8 cellular contexts compared by ENCODE assay signal in the genomic region with DNA sequence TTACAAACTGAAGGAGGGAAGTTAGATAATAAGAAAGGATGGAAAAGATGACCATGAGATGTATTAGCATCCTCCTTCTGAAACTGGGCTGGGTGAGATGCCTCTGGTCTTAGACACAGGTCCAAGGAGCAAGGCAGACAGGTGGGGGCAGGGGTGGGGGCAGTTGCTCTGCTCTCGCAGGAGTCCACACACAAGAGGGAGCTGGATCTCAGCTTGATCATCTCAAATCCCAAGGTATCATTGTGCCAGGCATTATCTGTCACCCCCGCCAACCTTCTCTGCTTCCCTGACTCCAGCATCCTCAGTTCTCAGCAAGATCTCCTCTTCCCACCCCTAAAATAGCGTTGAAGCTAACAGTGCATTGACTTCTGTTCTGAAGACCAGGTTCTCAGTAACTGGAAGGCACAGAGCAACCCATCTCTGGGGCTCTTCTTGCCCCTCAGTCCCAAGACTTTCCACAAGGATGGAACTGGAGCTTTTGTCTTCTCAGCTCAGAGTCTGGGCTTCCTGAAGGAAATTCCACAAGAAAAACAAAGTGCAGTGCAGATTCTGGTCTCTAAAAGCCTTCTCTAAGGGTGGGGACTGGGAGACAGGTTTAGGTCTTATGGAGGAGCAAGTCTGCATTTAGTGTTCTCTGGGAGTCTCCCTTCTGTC. TPM values are rescaled to one million over a fixed set of nuclear protein-coding genes. Genes with fewer than 3 reads are reported as not detected.
A peak's percentile ranks its signal among the peaks of the same experiment; 100 is the strongest.
DNase-seq lines count a peak whose midpoint lies in the region; ATAC-seq, FAIRE-seq and TF ChIP-seq lines count a peak whose summit lies in the region.

No MANE protein-coding gene starts in this region.

- H3K27me3 Mint-ChIP-seq in Calu3 (ENCODE audit: unreplicated experiment), result no peaks in the 10 kb centered on the region

- intact Hi-C loops in Calu3 (cut with micrococcal nuclease; ENCODE audit: unreplicated experiment) (no loop called here), Panc1 (cut with micrococcal nuclease; ENCODE audit: unreplicated experiment) (no loop called here), endothelial cell of umbilical vein (cut with micrococcal nuclease) (loop anchor here (2.0 to 5.0 kb wide), 2 partner anchors 51 to 87 kb away; no protein-coding TSS in a partner anchor)

- H3K9me3 ChIP-seq in Panc1 (ENCODE audit: control insufficient read depth, insufficient read depth, low read depth, low read length), result no peaks in the 10 kb centered on the region
- no peaks in the 10 kb centered on the region for H3K9me3 ChIP-seq in endothelial cell of umbilical vein (replicated peaks; ENCODE audit: control insufficient read depth, insufficient read depth, low read length)
- H3K9me3 ChIP-seq in parathyroid adenoma (ENCODE audit: control insufficient read depth, low read length), result no peaks in the 10 kb centered on the region

- CTCF ChIA-PET in Calu3 (lab: Charles Lee), result interaction anchor here (0.7 kb wide), 1 partner anchor 17 kb away, joined by 3 read pairs; no protein-coding TSS in a partner anchor
- CTCF ChIA-PET in Panc1 (lab: Charles Lee), result no interaction called here
- CTCF ChIA-PET in endothelial cell of umbilical vein (lab: Charles Lee), result interaction anchor here (0.9 to 5.3 kb wide), 10 partner anchors 12 to 169 kb away, joined by 3 to 46 read pairs (median 7); partner anchors contain the start of gene TLCD1

- H3K9me3 Mint-ChIP-seq in Calu3 (ENCODE audit: low read depth, unreplicated experiment), result no peaks in the 10 kb centered on the region

- H3K27me3 ChIP-seq in Panc1 (ENCODE audit: control insufficient read depth, insufficient read depth, low read length) (no peaks in the 10 kb centered on the region), endothelial cell of umbilical vein (ENCODE audit: control insufficient read depth in 2 of 2, insufficient read depth in 2 of 2, low read length in 2 of 2) (no peaks in the 10 kb centered on the region), parathyroid adenoma (ENCODE audit: control insufficient read depth, insufficient read depth, low read length) (no peaks in the 10 kb centered on the region)

- H4K20me1 ChIP-seq in endothelial cell of umbilical vein (replicated peaks; ENCODE audit: control insufficient read depth, extremely low read depth, insufficient read depth, low read length), result no peaks in the 10 kb centered on the region

- POLR2A ChIA-PET in Panc1 (lab: Charles Lee), result no interaction called here
- POLR2A ChIA-PET in endothelial cell of umbilical vein (lab: Charles Lee), result interaction anchor here (0.7 kb wide), 1 partner anchor 167 kb away, joined by 3 read pairs; the partner anchor contains the start of gene NEK8

- H3K4me1 ChIP-seq in Panc1 (ENCODE audit: control insufficient read depth, insufficient read depth, low read length), result peaks cover 15% of the 10 kb centered on the region
- H3K4me1 ChIP-seq in endothelial cell of umbilical vein (ENCODE audit: control insufficient read depth, extremely low read depth, insufficient read depth, low read length), result peaks cover 48% of the 10 kb centered on the region
- H3K4me1 ChIP-seq in parathyroid adenoma, result peaks cover 2% of the 10 kb centered on the region

- ATAC-seq in Panc1 (no peak), HG03460 (IDR thresholded peaks at IDR 0.05; ENCODE audit: unreplicated experiment) (no peak)

- no peak for DNase-seq in Calu3
- DNase-seq in Panc1 (ENCODE audit: low read depth, low spot score), result no peak
- peak; percentile 28 for DNase-seq in endothelial cell of umbilical vein (ENCODE audit: low read depth, low spot score)
- no peak for DNase-seq in cerebellar nuclear complex (lab: John Stamatoyannopoulos, UW)
- no peak for DNase-seq in NCI-H2029 (lab: John Stamatoyannopoulos, UW)
- DNase-seq in HuH-7 (ENCODE audit: low spot score), result no peak

- H3K4me2 ChIP-seq in endothelial cell of umbilical vein (ENCODE audit: insufficient read depth, low read length) (peak overlapping the region; percentile 91), parathyroid adenoma (ENCODE audit: low read length) (peak overlapping the region; percentile 96)

- dilution Hi-C loops in endothelial cell of umbilical vein (cut with MboI; ENCODE audit: extremely low pct_ligation_motif_present, low sequenced_read_pairs), result no loop called here

- in situ Hi-C loops in Panc1 (cut with HindIII; ENCODE audit: low pct_unique_long_range_greater_than_20kb, low sequenced_read_pairs), result no loop called here

- peaks cover 36% of the 10 kb centered on the region for H3K36me3 Mint-ChIP-seq in Calu3 (ENCODE audit: insufficient read depth, unreplicated experiment)

- BruUV-seq in Calu3 (replicated peaks; lab: Mats Ljungman, UMichigan) (no TSS peak), Panc1 (replicated peaks; lab: Mats Ljungman, UMichigan) (no TSS peak), endothelial cell of umbilical vein (replicated peaks; lab: Mats Ljungman, UMichigan) (no TSS peak)

- H2AFZ ChIP-seq in endothelial cell of umbilical vein (ENCODE audit: low read depth, low read length) (no peak overlapping the region), parathyroid adenoma (no peak overlapping the region)

- no peaks in the 10 kb centered on the region for H3K9me1 ChIP-seq in endothelial cell of umbilical vein (replicated peaks; ENCODE audit: control insufficient read depth, extremely low read depth, insufficient read depth, low read length)

- H3K4me1 Mint-ChIP-seq in Calu3 (ENCODE audit: low read depth, unreplicated experiment), result peaks cover 25% of the 10 kb centered on the region

- H3K27ac Mint-ChIP-seq in Calu3 (ENCODE audit: unreplicated experiment), result peak overlapping the region; percentile 34

- H3K4me3 Mint-ChIP-seq in Calu3 (ENCODE audit: low read depth, unreplicated experiment), result peak overlapping the region; percentile 93

- TF ChIP-seq CTCF in Calu3 (IDR thresholded peaks at IDR 0.05; ENCODE audit: unreplicated experiment) (no peak), Panc1 (IDR thresholded peaks at IDR 0.05) (no peak), endothelial cell of umbilical vein (IDR thresholded peaks at IDR 0.05; ENCODE audit: extremely low read depth in 1 of 2, insufficient read depth in 1 of 2, low read depth in 1 of 2, low read length in 2 of 2) (no peak), parathyroid adenoma (IDR thresholded peaks at IDR 0.05) (no peak)

- H3K79me2 ChIP-seq in endothelial cell of umbilical vein (ENCODE audit: control insufficient read depth, insufficient read depth, low read length), result peaks cover 25% of the 10 kb centered on the region
- H3K79me2 ChIP-seq in parathyroid adenoma, result peaks cover 5% of the 10 kb centered on the region

- peak overlapping the region; percentile 77 to 89 for H3K4me3 ChIP-seq in Panc1 (ENCODE audit: low read depth in 2 of 2, low read length in 2 of 2)
- H3K4me3 ChIP-seq in endothelial cell of umbilical vein (replicated peaks in 1 of 3; ENCODE audit: insufficient read depth in 1 of 3, low read depth in 1 of 3, low read length in 3 of 3), result peak overlapping the region; percentile 63 to 85 (median 66)
- peak overlapping the region; percentile 69 for H3K4me3 ChIP-seq in parathyroid adenoma (ENCODE audit: low read depth, low read length)

- no peak for TF ChIP-seq POLR2A in endothelial cell of umbilical vein (IDR thresholded peaks at IDR 0.05; ENCODE audit: low read depth, low read length)

- H3K9ac ChIP-seq in endothelial cell of umbilical vein (replicated peaks; ENCODE audit: extremely low read depth, insufficient read depth, low read length), result no peak overlapping the region
- H3K9ac ChIP-seq in parathyroid adenoma, result no peak overlapping the region

- H3K36me3 ChIP-seq in Panc1 (ENCODE audit: control insufficient read depth, insufficient read depth, low read length) (no peaks in the 10 kb centered on the region; the same call in 1 of the 2 replicates), endothelial cell of umbilical vein (ENCODE audit: control insufficient read depth in 2 of 2, extremely low read depth in 1 of 2, insufficient read depth in 2 of 2, low read length in 2 of 2) (no peaks in the 10 kb centered on the region), parathyroid adenoma (ENCODE audit: control insufficient read depth, insufficient read depth, low read length) (no peaks in the 10 kb centered on the region)

- H3K27ac ChIP-seq in Panc1 (ENCODE audit: low read length), result peak overlapping the region; percentile 80
- no peak overlapping the region for H3K27ac ChIP-seq in endothelial cell of umbilical vein (ENCODE audit: insufficient read depth, low read depth, low read length)
- peak overlapping the region; percentile 91 for H3K27ac ChIP-seq in parathyroid adenoma

- FAIRE-seq in endothelial cell of umbilical vein (lab: Jason Lieb, UNC), result peak; percentile 82

RNA-seq across cellular contexts. Expression of gene FLOT2, which starts 1.6 kb away (rescaled TPM):
- total RNA-seq in Calu3 (2022) (152 and 155 TPM in 2 replicates), Panc1 (2021; ENCODE audit: unreplicated experiment) (110 TPM), endothelial cell of umbilical vein (131 and 169 TPM in 2 replicates)
- 195 TPM for polyA plus RNA-seq in Panc1 (2012; ENCODE audit: insufficient read length)
- 180 and 184 TPM in 2 replicates for polyA plus RNA-seq in endothelial cell of umbilical vein
- 105 TPM in 2 replicates for polyA plus RNA-seq in endothelial cell of umbilical vein (2011; cell fraction: cytosol; rRNA removed)
- 77.0 and 84.7 TPM in 2 replicates for polyA plus RNA-seq in endothelial cell of umbilical vein (2011; cell fraction: nucleus; rRNA removed)
- 76.8 and 86.5 TPM in 2 replicates for polyA plus RNA-seq in endothelial cell of umbilical vein (2012)
- polyA minus RNA-seq in endothelial cell of umbilical vein, result 187 and 214 TPM in 2 replicates
- polyA minus RNA-seq in endothelial cell of umbilical vein (2011; cell fraction: cytosol; rRNA and poly(A)+ RNA removed), result 70.7 TPM
- 24.4 and 26.2 TPM in 2 replicates for polyA minus RNA-seq in endothelial cell of umbilical vein (2011; cell fraction: nucleus; rRNA and poly(A)+ RNA removed)

RNA-seq across cellular contexts. Expression of gene DHRS13, which starts 7.0 kb away (rescaled TPM):
- total RNA-seq in Calu3 (2022) (19.2 and 23.2 TPM in 2 replicates), Panc1 (2021; ENCODE audit: unreplicated experiment) (5.2 TPM), endothelial cell of umbilical vein (5.6 and 7.2 TPM in 2 replicates)
- 6.3 TPM for polyA plus RNA-seq in Panc1 (2012; ENCODE audit: insufficient read length)
- polyA plus RNA-seq in endothelial cell of umbilical vein, result 8.2 and 9.3 TPM in 2 replicates
- 7.1 and 7.3 TPM in 2 replicates for polyA plus RNA-seq in endothelial cell of umbilical vein (2011; cell fraction: cytosol; rRNA removed)
- 5.3 and 6.0 TPM in 2 replicates for polyA plus RNA-seq in endothelial cell of umbilical vein (2011; cell fraction: nucleus; rRNA removed)
- polyA plus RNA-seq in endothelial cell of umbilical vein (2012), result 1.5 and 1.8 TPM in 2 replicates
- 2.4 and 3.6 TPM in 2 replicates for polyA minus RNA-seq in endothelial cell of umbilical vein
- 10.3 TPM for polyA minus RNA-seq in endothelial cell of umbilical vein (2011; cell fraction: cytosol; rRNA and poly(A)+ RNA removed)
- polyA minus RNA-seq in endothelial cell of umbilical vein (2011; cell fraction: nucleus; rRNA and poly(A)+ RNA removed), result 2.5 TPM in 2 replicates

RNA-seq across cellular contexts. Expression of gene ERAL1, which starts 41.1 kb away (rescaled TPM):
- total RNA-seq in Calu3 (2022), result 47.2 and 48.4 TPM in 2 replicates
- 74.2 TPM for total RNA-seq in Panc1 (2021; ENCODE audit: unreplicated experiment)
- 62.9 TPM for polyA plus RNA-seq in Panc1 (2012; ENCODE audit: insufficient read length)
- 50.3 and 58.0 TPM in 2 replicates for total RNA-seq in endothelial cell of umbilical vein
- 86.6 and 102 TPM in 2 replicates for polyA plus RNA-seq in endothelial cell of umbilical vein
- polyA plus RNA-seq in endothelial cell of umbilical vein (2011; cell fraction: cytosol; rRNA removed), result 88.4 and 97.2 TPM in 2 replicates
- 99.2 and 99.9 TPM in 2 replicates for polyA plus RNA-seq in endothelial cell of umbilical vein (2011; cell fraction: nucleus; rRNA removed)
- polyA plus RNA-seq in endothelial cell of umbilical vein (2012), result 65.5 and 79.5 TPM in 2 replicates
- polyA minus RNA-seq in endothelial cell of umbilical vein, result 82.8 and 101 TPM in 2 replicates
- polyA minus RNA-seq in endothelial cell of umbilical vein (2011; cell fraction: cytosol; rRNA and poly(A)+ RNA removed), result 69.5 TPM
- 31.0 and 38.9 TPM in 2 replicates for polyA minus RNA-seq in endothelial cell of umbilical vein (2011; cell fraction: nucleus; rRNA and poly(A)+ RNA removed)

RNA-seq across cellular contexts. Expression of gene FAM222B, which starts 53.3 kb away (rescaled TPM):
- total RNA-seq in Calu3 (2022) (37.7 and 42.1 TPM in 2 replicates), Panc1 (2021; ENCODE audit: unreplicated experiment) (38.5 TPM), endothelial cell of umbilical vein (30.6 and 33.7 TPM in 2 replicates)
- polyA plus RNA-seq in Panc1 (2012; ENCODE audit: insufficient read length), result 30.9 TPM
- polyA plus RNA-seq in endothelial cell of umbilical vein, result 20.6 and 21.1 TPM in 2 replicates
- 18.3 and 19.6 TPM in 2 replicates for polyA plus RNA-seq in endothelial cell of umbilical vein (2011; cell fraction: cytosol; rRNA removed)
- polyA plus RNA-seq in endothelial cell of umbilical vein (2011; cell fraction: nucleus; rRNA removed), result 23.3 and 23.6 TPM in 2 replicates
- polyA plus RNA-seq in endothelial cell of umbilical vein (2012), result 22.9 and 24.4 TPM in 2 replicates
- polyA minus RNA-seq in endothelial cell of umbilical vein, result 41.2 and 46.6 TPM in 2 replicates
- 8.4 TPM for polyA minus RNA-seq in endothelial cell of umbilical vein (2011; cell fraction: cytosol; rRNA and poly(A)+ RNA removed)
- 40.4 and 42.2 TPM in 2 replicates for polyA minus RNA-seq in endothelial cell of umbilical vein (2011; cell fraction: nucleus; rRNA and poly(A)+ RNA removed)

RNA-seq across cellular contexts. Expression of gene PHF12, which starts 55.4 kb away (rescaled TPM):
- total RNA-seq in Calu3 (2022) (54.0 and 57.6 TPM in 2 replicates), Panc1 (2021; ENCODE audit: unreplicated experiment) (79.1 TPM), endothelial cell of umbilical vein (36.4 and 44.2 TPM in 2 replicates)
- 104 TPM for polyA plus RNA-seq in Panc1 (2012; ENCODE audit: insufficient read length)
- polyA plus RNA-seq in endothelial cell of umbilical vein, result 24.3 and 26.6 TPM in 2 replicates
- polyA plus RNA-seq in endothelial cell of umbilical vein (2011; cell fraction: cytosol; rRNA removed), result 19.5 and 23.3 TPM in 2 replicates
- 50.6 and 57.4 TPM in 2 replicates for polyA plus RNA-seq in endothelial cell of umbilical vein (2011; cell fraction: nucleus; rRNA removed)
- polyA plus RNA-seq in endothelial cell of umbilical vein (2012), result 25.2 and 26.2 TPM in 2 replicates
- 31.8 and 35.6 TPM in 2 replicates for polyA minus RNA-seq in endothelial cell of umbilical vein
- 16.9 TPM for polyA minus RNA-seq in endothelial cell of umbilical vein (2011; cell fraction: cytosol; rRNA and poly(A)+ RNA removed)
- polyA minus RNA-seq in endothelial cell of umbilical vein (2011; cell fraction: nucleus; rRNA and poly(A)+ RNA removed), result 31.7 and 34.7 TPM in 2 replicates
